In genomic region chr11:59641156-59641555, GRCh38 we compare ENCODE assay signal across 17 cellular contexts.
"Had no signal": no experiment of that assay in that cellular context is flagged by ENCODE, and none has a peak within 500 bp of the region (broad histone marks: within the 10 kb centered on the region; RNA-seq: fewer than 3 reads in every experiment).

No MANE protein-coding gene starts in this region.

- DNase-seq: activated CD4-positive, alpha-beta T cell treated with anti-CD3 and anti-CD28 coated beads, Interleukin-2, amount 10 ng/mL, durations not matched to agents 24 days and 14 days; activated CD4-positive, CD25-positive, alpha-beta regulatory T cell; activated CD8-positive, alpha-beta memory T cell treated with anti-CD3 and anti-CD28 coated beads, Interleukin-2, amount 50 U/mL, for 4 hours; activated CD8-positive, alpha-beta T cell treated with anti-CD3 and anti-CD28 coated beads, Interleukin-2, amount 10 ng/mL, durations not matched to agents 7 days and 5 days; activated gamma-delta T cell treated with Interleukin-2 at 50 U/mL for 16 hours; effector memory CD8-positive, alpha-beta T cell; left lung; mammary epithelial cell; naive B cell; ovary; stimulated activated CD4-positive, alpha-beta T cell treated with anti-CD3 and anti-CD28 coated beads, Interleukin-2, amount 100 ng/mL, for 48 hours; tibial artery had no signal

- H3K9me3 ChIP-seq: left lung, ovary, tibial artery had no signal

- FAIRE-seq: islet of Langerhans, urothelium cell line had no signal

- ATAC-seq: activated CD8-positive, alpha-beta T cell treated with anti-CD3 and anti-CD28 coated beads, Interleukin-2, amount 10 ng/mL, durations not matched to agents 7 days and 5 days; effector memory CD8-positive, alpha-beta T cell; left lung; stimulated activated memory B cell treated with anti-CD40 and anti-IgM and Interleukin-4, amounts not matched to agents 10 μg/mL and 1 μg/mL and 100 μg/mL, for 72 hours had no signal

- H3K9ac ChIP-seq: neural progenitor cell had no signal

- H3K36me3 ChIP-seq: ovary had no signal

- H3K4me2 ChIP-seq: neural progenitor cell had no signal

- H3K4me1 ChIP-seq: left lung, neural progenitor cell, tibial artery had no signal

- H3K27me3 ChIP-seq: left lung, neural progenitor cell, ovary, tibial artery had no signal

- H3K4me3 ChIP-seq: left lung, neural progenitor cell, ovary, tibial artery had no signal

- H3K27ac ChIP-seq: epithelial cell of prostate, left lung, neural progenitor cell, ovary, tibial artery had no signal

- H2AFZ ChIP-seq: neural progenitor cell had no signal
